In genomic region chr9:105501414-105501813, GRCh38 we compare ENCODE assay signal across 22 cellular contexts. TPM values are rescaled to one million over a fixed set of nuclear protein-coding genes. Genes with fewer than 3 reads are reported as not detected.
A peak's percentile ranks its signal among the peaks of the same experiment; 100 is the strongest.
DNase-seq lines count a peak whose midpoint lies in the region; ATAC-seq, FAIRE-seq and TF ChIP-seq lines count a peak whose summit lies in the region.
"Had no signal": no experiment of that assay in that cellular context is flagged by ENCODE, and none has a peak within 500 bp of the region (broad histone marks: within the 10 kb centered on the region; RNA-seq: fewer than 3 reads in every experiment).

No MANE protein-coding gene starts in this region.

- POLR2A ChIA-PET in GM12878 (lab: Charles Lee): interaction anchor here (1.3 kb wide), 1 partner anchor 29 kb away, joined by 3 read pairs; no protein-coding TSS in a partner anchor

- no peaks in the 10 kb centered on the region for H3K36me3 ChIP-seq in GM12878 (ENCODE audit: control insufficient read depth in 2 of 2, insufficient read depth in 2 of 2, low read length in 1 of 2)
- H3K36me3 ChIP-seq: BLaER1, HAP-1 had no signal

- no peak overlapping the region; the same call in 1 of the 2 replicates for H3K9ac ChIP-seq in GM12878 (ENCODE audit: control insufficient read depth, insufficient read depth, low read length)
- H3K9ac ChIP-seq: BLaER1 had no signal

- H3K9me3 ChIP-seq in GM12878 (replicated peaks; ENCODE audit: control insufficient read depth, insufficient read depth, low read length): no peaks in the 10 kb centered on the region; the same call in 2 of the 3 replicates
- H3K9me3 ChIP-seq: BLaER1, HAP-1 had no signal

- peak; percentile 52 for FAIRE-seq in H54 (lab: Jason Lieb, UNC)
- no peak for FAIRE-seq in GM12878 (lab: Jason Lieb, UNC)
- FAIRE-seq: A204.1, D721Med had no signal

- SMC1A ChIA-PET in GM12878 (lab: Charles Lee; ENCODE audit: uncharacterized antibody, unreplicated experiment): interaction anchor here (1.1 to 4.5 kb wide), 13 partner anchors 10 to 86 kb away, joined by 3 to 25 read pairs (median 8); no protein-coding TSS in a partner anchor

- TF ChIP-seq RAD21 in GM12878 (IDR thresholded peaks at IDR 0.05; ENCODE audit: insufficient read depth, low read depth, low read length): no peak

- H3K27ac ChIP-seq in GM12878 (ENCODE audit: control insufficient read depth, insufficient read depth): peak overlapping the region; percentile 71
- H3K27ac ChIP-seq: 22Rv1, BLaER1, C4-2B had no signal

- peaks cover 49% of the 10 kb centered on the region for H3K4me1 Mint-ChIP-seq in CD14-positive monocyte
- H3K4me1 Mint-ChIP-seq: CD8-positive, alpha-beta memory T cell had no signal

- H3K79me2 ChIP-seq in GM12878 (ENCODE audit: control insufficient read depth, insufficient read depth, low read length): peaks cover 50% of the 10 kb centered on the region

- intact Hi-C loops in CD14-positive monocyte (cut with micrococcal nuclease): no loop called here
- intact Hi-C loops in GM12878 (cut with micrococcal nuclease; ENCODE audit: unreplicated experiment): loop anchor here (2.0 to 5.0 kb wide), 4 partner anchors 35 to 729 kb away; partner anchors contain the start of gene FSD1L

- TF ChIP-seq EP300 in GM12878 (IDR thresholded peaks at IDR 0.05; ENCODE audit: borderline replicate concordance in 1 of 2, control insufficient read depth in 1 of 2, low read depth in 2 of 2, low read length in 2 of 2): no peak

- peak overlapping the region in 6 of 7 donors; percentile 0 to 87 (median 19) for H3K27ac Mint-ChIP-seq in CD14-positive monocyte
- H3K27ac Mint-ChIP-seq: B cell; CD4-positive, alpha-beta T cell; CD8-positive, alpha-beta memory T cell; GM23338; HFFc6 had no signal

- DNase-seq in CD14-positive monocyte (ENCODE audit: low spot score) (no peak), GM12865 (ENCODE audit: low read depth) (no peak), H54 (ENCODE audit: insufficient read length, low spot score) (no peak), GM12878 (ENCODE audit: low read depth, low spot score) (no peak), NCI-H128 (lab: John Stamatoyannopoulos, UW; ENCODE audit: unreplicated experiment) (no peak)
- no peak for DNase-seq in NK-92 treated with Interleukin-12 subunit alpha and Interleukin-12 subunit beta, amount 100 ng/mL, for 24 hours (lab: John Stamatoyannopoulos, UW)
- DNase-seq: CD4-positive, alpha-beta T cell; CD8-positive, alpha-beta memory T cell; DMS 273 treated with DMSO at 0.1 percent for 48 hours; DMS79; EL; GDM1; HFFc6 had no signal

- WGBS in GM12878 (ENCODE audit: insufficient coverage, insufficient replicate concordance, low lambda C conversion rate, missing lambda C conversion rate): 91% methylated on average over 4 of the region's 4 CpGs

- peak overlapping the region; percentile 51 for H3K4me2 ChIP-seq in GM12878 (ENCODE audit: control insufficient read depth, insufficient read depth)
- H3K4me2 ChIP-seq: BLaER1, GM23338 had no signal

- no peak overlapping the region for H2AFZ ChIP-seq in GM12878 (ENCODE audit: control insufficient read depth, low read depth, low read length)
- H2AFZ ChIP-seq: GM23338 had no signal

- TF ChIP-seq POLR2A in H54 (IDR thresholded peaks at IDR 0.05; ENCODE audit: low read depth, low read length) (no peak), GM12878 (IDR thresholded peaks at IDR 0.05; ENCODE audit: low read depth, low read length) (no peak)

- H3K4me1 ChIP-seq in GM12878 (ENCODE audit: control insufficient read depth, insufficient read depth, low read length): peaks cover 16% of the 10 kb centered on the region
- H3K4me1 ChIP-seq: BLaER1 had no signal

- no peaks in the 10 kb centered on the region for H3K9me3 Mint-ChIP-seq in CD14-positive monocyte
- H3K9me3 Mint-ChIP-seq: CD4-positive, alpha-beta T cell; CD8-positive, alpha-beta memory T cell; HFFc6 had no signal

- BruUV-seq in GM12878 (replicated peaks; lab: Mats Ljungman, UMichigan): no TSS peak

- H3K36me3 Mint-ChIP-seq in CD14-positive monocyte: peaks cover 2 to 8% of the 10 kb centered on the region in 2 donors

- no peak for TF ChIP-seq CTCF in CD14-positive monocyte (IDR thresholded peaks at IDR 0.05)
- TF ChIP-seq CTCF in GM12865 (IDR thresholded peaks at IDR 0.05; ENCODE audit: insufficient read depth, low read depth, low read length, missing control alignments): no peak
- TF ChIP-seq CTCF in GM12878 (IDR thresholded peaks at IDR 0.05 in 2 of 3, conservative IDR thresholded peaks at IDR 0.05 in 1 of 3; ENCODE audit: control insufficient read depth in 2 of 3, extremely low read depth in 1 of 3, insufficient read depth in 1 of 3, low read depth in 3 of 3, low read length in 3 of 3): no peak

- H4K20me1 ChIP-seq in GM12878 (ENCODE audit: control insufficient read depth, insufficient read depth): no peaks in the 10 kb centered on the region
- H4K20me1 ChIP-seq: BLaER1 had no signal

- no peak overlapping the region for H3K4me3 Mint-ChIP-seq in CD14-positive monocyte
- H3K4me3 Mint-ChIP-seq: B cell; CD4-positive, alpha-beta T cell; CD8-positive, alpha-beta memory T cell; GM23338; HFFc6 had no signal

- H3K27me3 Mint-ChIP-seq in CD14-positive monocyte (ENCODE audit: low read depth in 3 of 3): no peaks in the 10 kb centered on the region
- H3K27me3 Mint-ChIP-seq: B cell; CD4-positive, alpha-beta T cell; CD8-positive, alpha-beta memory T cell had no signal

- in situ Hi-C loops in GM12878 (cut with MboI): no loop called here

- peak overlapping the region; percentile 53 for H3K4me3 ChIP-seq in GM12865 (ENCODE audit: low read depth, low read length)
- H3K4me3 ChIP-seq in GM12878: peak overlapping the region; percentile 69
- H3K4me3 ChIP-seq: BLaER1, GM23338, HAP-1 had no signal

- ATAC-seq in GM12878: peak; percentile 48
- ATAC-seq in HG02610 (IDR thresholded peaks at IDR 0.05; ENCODE audit: unreplicated experiment): no peak
- ATAC-seq: GM23338 had no signal

- RAD21 ChIA-PET in GM12878 (lab: Charles Lee; ENCODE audit: unreplicated experiment): interaction anchor here (0.9 to 3.9 kb wide), 12 partner anchors 10 to 217 kb away, joined by 3 to 21 read pairs (median 6); no protein-coding TSS in a partner anchor

- H3K27me3 ChIP-seq in GM12878 (replicated peaks in 1 of 2; ENCODE audit: control insufficient read depth in 2 of 2, insufficient read depth in 2 of 2, low read length in 1 of 2): no peaks in the 10 kb centered on the region
- H3K27me3 ChIP-seq: BLaER1 had no signal

- CTCF ChIA-PET in GM12878 (lab: Yijun Ruan, JAX): interaction anchor here (0.8 to 2.5 kb wide), 5 partner anchors 18 to 54 kb away, joined by 3 to 9 read pairs (median 5); no protein-coding TSS in a partner anchor

TF ChIP-seq in GM12878, 131 proteins besides CTCF, POLR2A, EP300 and RAD21 (continues in another document):
- TF ChIP-seq POLR2AphosphoS2 (IDR thresholded peaks at IDR 0.05; ENCODE audit: low read depth, low read length) (no peak), NBN (IDR thresholded peaks at IDR 0.05) (0 out of 2 replicates have a peak, but pooled peaks have one; percentile 11), JUNB (IDR thresholded peaks at IDR 0.05) (no peak), TARDBP (IDR thresholded peaks at IDR 0.05; ENCODE audit: borderline replicate concordance) (no peak), SMAD5 (IDR thresholded peaks at IDR 0.05; ENCODE audit: low read depth) (no peak), FOXK2 (IDR thresholded peaks at IDR 0.05) (no peak)

RNA-seq across cellular contexts. Expression of gene FSD1L, which starts 53.6 kb away (rescaled TPM):
- 1 to 10 TPM in 1 of 2 donors, under 1 TPM in 1; 0.96 to 3.2 TPM for polyA plus RNA-seq in CD14-positive monocyte
- total RNA-seq in GM12878 (2013; cell fraction: nucleolus; rRNA removed): 103 and 108 TPM in 2 replicates
- 16.9 and 19.7 TPM in 2 replicates for total RNA-seq in GM12878 (2014; rRNA removed)
- 23.0 and 24.6 TPM in 2 replicates for total RNA-seq in GM12878 (2014; rRNA removed; fragmentation: Illumina TruSeq; extraction: Trizol)
- 21.7 and 23.2 TPM in 2 replicates for total RNA-seq in GM12878 (2021)
- 3.1 TPM for polyA plus RNA-seq in GM12878 (2011; ENCODE audit: low read depth)
- 52.4 and 92.7 TPM in 2 replicates for polyA plus RNA-seq in GM12878 (2011; rRNA removed)
- 10.6 and 11.1 TPM in 2 replicates for polyA plus RNA-seq in GM12878 (2011; cell fraction: cytosol; rRNA removed)
- 25.5 and 29.8 TPM in 2 replicates for polyA plus RNA-seq in GM12878 (2011; cell fraction: nucleus; rRNA removed)
- 6.0 and 7.8 TPM in 2 replicates for polyA plus RNA-seq in GM12878 (2012)
- polyA plus RNA-seq in GM12878 (2014; fragmentation: Illumina TruSeq; extraction: Trizol): 18.6 and 23.5 TPM in 2 replicates
- 10 to 100 TPM; 11.9 to 15.8 TPM for polyA plus RNA-seq in GM12878 (2014; fragmentation: Nextera tagmentation; extraction: Ambion mirVana)
- 9.1 and 12.0 TPM in 2 replicates for polyA plus RNA-seq in GM12878 (2014; rRNA removed)
- 10 to 100 TPM; 15.0 to 17.0 TPM for polyA plus RNA-seq in GM12878 (2016; fragmentation: Nextera tagmentation; extraction: Ambion mirVana)
- polyA minus RNA-seq in GM12878 (2011; rRNA and poly(A)+ RNA removed): 28.5 and 48.1 TPM in 2 replicates
- 14.8 and 20.1 TPM in 2 replicates for polyA minus RNA-seq in GM12878 (2011; cell fraction: cytosol; rRNA and poly(A)+ RNA removed)
- polyA minus RNA-seq in GM12878 (2011; cell fraction: nucleus; rRNA and poly(A)+ RNA removed): 27.8 and 47.0 TPM in 2 replicates

RNA-seq across cellular contexts. Expression of gene FKTN, which starts 56.5 kb away (rescaled TPM):
- polyA plus RNA-seq in CD14-positive monocyte (1 to 10 TPM; 1.7 to 3.2 TPM), GM12878 (2011; rRNA removed) (11.6 and 22.0 TPM in 2 replicates), GM12878 (2014; fragmentation: Illumina TruSeq; extraction: Trizol) (12.7 and 15.9 TPM in 2 replicates), GM12878 (2014; fragmentation: Nextera tagmentation; extraction: Ambion mirVana) (1 to 10 TPM; 3.6 to 5.5 TPM), GM12878 (2014; rRNA removed) (5.7 and 6.7 TPM in 2 replicates), GM12878 (2016; fragmentation: Nextera tagmentation; extraction: Ambion mirVana) (10 to 100 TPM in 1 of 2 experiments, 1 to 10 TPM in 1; 9.6 to 11.6 TPM)
- total RNA-seq in GM12878 (2013; cell fraction: nucleolus; rRNA removed): 108 and 128 TPM in 2 replicates
- total RNA-seq in GM12878 (2014; rRNA removed) (9.0 and 9.3 TPM in 2 replicates), GM12878 (2014; rRNA removed; fragmentation: Illumina TruSeq; extraction: Trizol) (15.6 and 18.8 TPM in 2 replicates), GM12878 (2021) (9.6 and 11.9 TPM in 2 replicates)
- polyA plus RNA-seq in GM12878 (2011; ENCODE audit: low read depth): 2.9 TPM
- polyA plus RNA-seq in GM12878 (2011; cell fraction: cytosol; rRNA removed): 3.5 and 4.1 TPM in 2 replicates
- polyA plus RNA-seq in GM12878 (2011; cell fraction: nucleus; rRNA removed): 12.5 and 16.1 TPM in 2 replicates
- 5.9 and 6.6 TPM in 2 replicates for polyA plus RNA-seq in GM12878 (2012)
- 14.5 and 14.6 TPM in 2 replicates for polyA minus RNA-seq in GM12878 (2011; rRNA and poly(A)+ RNA removed)
- polyA minus RNA-seq in GM12878 (2011; cell fraction: cytosol; rRNA and poly(A)+ RNA removed): 3.2 and 5.7 TPM in 2 replicates
- polyA minus RNA-seq in GM12878 (2011; cell fraction: nucleus; rRNA and poly(A)+ RNA removed): 18.6 and 19.5 TPM in 2 replicates
